ENCODE assay signal across 22 cellular contexts in genomic region chr2:160014227-160014626, GRCh38. TPM values are rescaled to one million over a fixed set of nuclear protein-coding genes. Genes with fewer than 3 reads are reported as not detected.
A peak's percentile ranks its signal among the peaks of the same experiment; 100 is the strongest.
DNase-seq lines count a peak whose midpoint lies in the region; ATAC-seq, FAIRE-seq and TF ChIP-seq lines count a peak whose summit lies in the region.
"Had no signal": no experiment of that assay in that cellular context is flagged by ENCODE, and none has a peak within 500 bp of the region (broad histone marks: within the 10 kb centered on the region; RNA-seq: fewer than 3 reads in every experiment).

No MANE protein-coding gene starts in this region.

- no peaks in the 10 kb centered on the region for H3K4me1 Mint-ChIP-seq in H9
- H3K4me1 Mint-ChIP-seq in astrocyte (ENCODE audit: low read depth, unreplicated experiment), result peaks cover 2% of the 10 kb centered on the region
- H3K4me1 Mint-ChIP-seq: CD8-positive, alpha-beta memory T cell had no signal

- H3K23me2 ChIP-seq in H9 (ENCODE audit: insufficient read length, low read depth, low read length, poor library complexity, severe bottlenecking), result no peaks in the 10 kb centered on the region

- H3K4me2 ChIP-seq in H9 (ENCODE audit: insufficient read depth, insufficient read length, low read length) (no peak overlapping the region), astrocyte (ENCODE audit: low read length) (no peak overlapping the region), Karpas-422 (ENCODE audit: low read depth, low read length, poor library complexity, severe bottlenecking) (no peak overlapping the region)

- H3K23ac ChIP-seq in H9 (ENCODE audit: insufficient read length, low read depth, low read length), result no peak overlapping the region

- H3K9ac ChIP-seq in H9 (ENCODE audit: extremely low read depth, insufficient read length, low read length) (no peak overlapping the region), astrocyte (ENCODE audit: low read length) (no peak overlapping the region), Karpas-422 (ENCODE audit: low read length) (no peak overlapping the region)
- H3K9ac ChIP-seq: GM23248 had no signal

- no peaks in the 10 kb centered on the region for H3K9me3 Mint-ChIP-seq in H9
- H3K9me3 Mint-ChIP-seq in astrocyte (ENCODE audit: unreplicated experiment), result peaks cover 4% of the 10 kb centered on the region
- no peaks in the 10 kb centered on the region for H3K9me3 Mint-ChIP-seq in activated naive CD4-positive, alpha-beta T cell treated with anti-CD3 and anti-CD28 coated beads, Interleukin-2, amount 50 U/mL, for 72 hours
- H3K9me3 Mint-ChIP-seq: CD8-positive, alpha-beta memory T cell had no signal

- no peak overlapping the region for H3K14ac ChIP-seq in H9 (ENCODE audit: insufficient read depth, low read length)

- no peak overlapping the region for H2AFZ ChIP-seq in H9 (ENCODE audit: low read length)
- no peak overlapping the region for H2AFZ ChIP-seq in astrocyte (ENCODE audit: low read depth, low read length)
- H2AFZ ChIP-seq in Karpas-422 (ENCODE audit: low read length), result no peak overlapping the region
- H2AFZ ChIP-seq: GM23248 had no signal

- no peaks in the 10 kb centered on the region for H3K4me1 ChIP-seq in H9 (ENCODE audit: insufficient read depth, low read length)
- no peaks in the 10 kb centered on the region for H3K4me1 ChIP-seq in astrocyte (ENCODE audit: insufficient read depth, low read length)
- H3K4me1 ChIP-seq in Karpas-422 (ENCODE audit: low read length), result no peaks in the 10 kb centered on the region

- no CpG with 5 or more reads among the region's 2 CpGs for WGBS in H9 (ENCODE audit: extremely low coverage, insufficient read length, low lambda C conversion rate)

- H3K27ac ChIP-seq in H9 (ENCODE audit: insufficient read length, low read depth, low read length), result no peak overlapping the region
- no peak overlapping the region for H3K27ac ChIP-seq in astrocyte (ENCODE audit: low read depth, low read length)
- H3K27ac ChIP-seq in Karpas-422 (ENCODE audit: low read length), result no peak overlapping the region
- H3K27ac ChIP-seq: GM23248 had no signal

- H2AK5ac ChIP-seq in H9 (ENCODE audit: insufficient read length, low read length), result no peak overlapping the region

- H2BK20ac ChIP-seq in H9 (ENCODE audit: low read depth, low read length, poor library complexity, severe bottlenecking), result no peak overlapping the region

- H4K5ac ChIP-seq in H9 (ENCODE audit: insufficient read length, low read depth, low read length), result no peak overlapping the region

- H3K36me3 Mint-ChIP-seq in H9 (ENCODE audit: insufficient read depth in 1 of 3, low read depth in 3 of 3), result no peaks in the 10 kb centered on the region
- peaks cover 16% of the 10 kb centered on the region for H3K36me3 Mint-ChIP-seq in astrocyte (ENCODE audit: low read depth, unreplicated experiment)
- no peaks in the 10 kb centered on the region for H3K36me3 Mint-ChIP-seq in activated naive CD4-positive, alpha-beta T cell treated with anti-CD3 and anti-CD28 coated beads, Interleukin-2, amount 50 U/mL, for 72 hours
- H3K36me3 Mint-ChIP-seq: CD8-positive, alpha-beta memory T cell had no signal

- H3K27ac Mint-ChIP-seq in H9 (no peak overlapping the region), astrocyte (ENCODE audit: unreplicated experiment) (no peak overlapping the region)
- H3K27ac Mint-ChIP-seq in activated naive CD4-positive, alpha-beta T cell treated with anti-CD3 and anti-CD28 coated beads, Interleukin-2, amount 50 U/mL, for 72 hours, result no peak overlapping the region

- H3K18ac ChIP-seq in H9 (ENCODE audit: insufficient read length, low read depth, low read length), result no peak overlapping the region

- H3K9me2 ChIP-seq in Karpas-422 (replicated peaks; ENCODE audit: insufficient read depth, low read length), result no peaks in the 10 kb centered on the region

- H2BK15ac ChIP-seq in H9 (ENCODE audit: low read depth, low read length), result no peak overlapping the region

- FAIRE-seq in astrocyte (lab: Jason Lieb, UNC), result no peak
- FAIRE-seq: GM19239 had no signal

- H3K36me3 ChIP-seq in astrocyte (ENCODE audit: insufficient read depth, low read length), result peaks cover 5% of the 10 kb centered on the region
- no peaks in the 10 kb centered on the region for H3K36me3 ChIP-seq in Karpas-422 (ENCODE audit: insufficient read depth, low read length)
- H3K36me3 ChIP-seq: MG63 had no signal

- H2BK12ac ChIP-seq in H9 (ENCODE audit: insufficient read length, low read depth, low read length), result no peak overlapping the region

- no peaks in the 10 kb centered on the region for H3K79me1 ChIP-seq in H9 (ENCODE audit: insufficient read depth, low read depth, low read length, poor library complexity, severe bottlenecking)

- H3T11ph ChIP-seq in H9 (ENCODE audit: low read length), result no peak overlapping the region

- TF ChIP-seq CTCF in AG10803 (conservative IDR thresholded peaks at IDR 0.05; ENCODE audit: low read length) (no peak), H9 (conservative IDR thresholded peaks at IDR 0.05) (peak; percentile 31; the same call in 1 of the 3 replicates), astrocyte (IDR thresholded peaks at IDR 0.05; ENCODE audit: insufficient read depth, low read depth, low read length) (peak; percentile 5), fibroblast of the aortic adventitia (IDR thresholded peaks at IDR 0.05; ENCODE audit: insufficient read depth, low read length) (no peak), GM10266 (IDR thresholded peaks at IDR 0.05; ENCODE audit: control insufficient read depth, insufficient read depth, low read depth, missing control alignments) (no peak)

- H4K20me1 ChIP-seq in H9 (ENCODE audit: control insufficient read depth, insufficient read depth, insufficient read length) (no peaks in the 10 kb centered on the region), astrocyte (ENCODE audit: insufficient read depth, low read length) (no peaks in the 10 kb centered on the region), Karpas-422 (ENCODE audit: insufficient read depth, low read depth, low read length) (no peaks in the 10 kb centered on the region)

- DNase-seq in AG10803 (ENCODE audit: low read depth) (peak; percentile 16), H9 (no peak), astrocyte (ENCODE audit: low read depth) (no peak), fibroblast of the aortic adventitia (ENCODE audit: low read depth) (peak; percentile 8), Karpas-422 (no peak), GM10266 (ENCODE audit: extremely low spot score) (no peak)
- DNase-seq in activated naive CD4-positive, alpha-beta T cell treated with anti-CD3 and anti-CD28 coated beads, Interleukin-2, amount 50 U/mL, for 72 hours (ENCODE audit: low spot score in 2 of 2), result no peak
- DNase-seq: C1 segment of cervical spinal cord; CD8-positive, alpha-beta memory T cell; DMS79 treated with DMSO at 0.1 percent for 48 hours; GM23248; MG63; NCI-H1048; NCI-H1436; NCI-H2029; NCI-H446 treated with DMSO at 0.1 percent for 48 hours; OCI-M1; SHP77 treated with DMSO at 0.1 percent for 48 hours; T-helper 1 cell had no signal

- no peak for ATAC-seq in activated naive CD4-positive, alpha-beta T cell treated with anti-CD3 and anti-CD28 coated beads, Interleukin-2, amount 50 U/mL, for 72 hours
- ATAC-seq in GM21619 (IDR thresholded peaks at IDR 0.05; ENCODE audit: unreplicated experiment), result no peak

- H3K27me3 ChIP-seq in H9 (ENCODE audit: insufficient read depth, low read length) (no peaks in the 10 kb centered on the region), astrocyte (ENCODE audit: insufficient read depth, low read length) (no peaks in the 10 kb centered on the region), Karpas-422 (ENCODE audit: low read length) (no peaks in the 10 kb centered on the region)
- H3K27me3 ChIP-seq: MG63 had no signal

- H3K4me3 Mint-ChIP-seq in H9 (no peak overlapping the region), astrocyte (ENCODE audit: unreplicated experiment) (no peak overlapping the region)
- H3K4me3 Mint-ChIP-seq: CD8-positive, alpha-beta memory T cell had no signal

- H3K79me2 ChIP-seq in H9 (ENCODE audit: insufficient read depth, low read length), result no peaks in the 10 kb centered on the region
- H3K79me2 ChIP-seq in astrocyte (ENCODE audit: insufficient read depth, low read length), result no peaks in the 10 kb centered on the region
- H3K79me2 ChIP-seq in Karpas-422 (ENCODE audit: low read length), result no peaks in the 10 kb centered on the region

- H3K56ac ChIP-seq in H9 (ENCODE audit: insufficient read length, low read depth, low read length), result no peak overlapping the region

- no peak overlapping the region for H2BK5ac ChIP-seq in H9 (ENCODE audit: insufficient read length, low read length)

- no peak overlapping the region for H4K8ac ChIP-seq in H9 (replicated peaks; ENCODE audit: insufficient read length, low read depth, low read length)

- no peaks in the 10 kb centered on the region for H3K27me3 Mint-ChIP-seq in H9 (ENCODE audit: low read depth)
- no peaks in the 10 kb centered on the region for H3K27me3 Mint-ChIP-seq in astrocyte (ENCODE audit: low read depth, unreplicated experiment)

- H3K9me3 ChIP-seq in H9 (ENCODE audit: control insufficient read depth, low read depth, low read length) (no peaks in the 10 kb centered on the region), astrocyte (ENCODE audit: insufficient read depth, low read depth, low read length) (no peaks in the 10 kb centered on the region), Karpas-422 (ENCODE audit: low read length) (no peaks in the 10 kb centered on the region)

- no peak overlapping the region for H3K4ac ChIP-seq in H9 (ENCODE audit: low read depth, low read length)

- H2BK120ac ChIP-seq in H9 (ENCODE audit: low read depth, low read length, poor library complexity, severe bottlenecking), result no peak overlapping the region

- no peak overlapping the region for H4K91ac ChIP-seq in H9 (ENCODE audit: insufficient read length, low read depth, low read length)

- H3K4me3 ChIP-seq in AG10803 (ENCODE audit: low read length), result no peak overlapping the region
- no peak overlapping the region for H3K4me3 ChIP-seq in astrocyte (ENCODE audit: insufficient read depth, low read depth, low read length)
- no peak overlapping the region for H3K4me3 ChIP-seq in fibroblast of the aortic adventitia (ENCODE audit: low read depth, low read length)
- H3K4me3 ChIP-seq in Karpas-422 (ENCODE audit: low read length), result no peak overlapping the region
- H3K4me3 ChIP-seq: GM23248, MG63 had no signal

RNA-seq across cellular contexts. Expression of gene PLA2R1, which starts 48.2 kb away (rescaled TPM):
- total RNA-seq in H9 (2021), result 0.70 and 0.83 TPM in 2 replicates
- total RNA-seq in astrocyte, result 7.1 and 10.5 TPM in 2 replicates
- total RNA-seq in fibroblast of the aortic adventitia (ENCODE audit: low replicate concordance), result 25.0 and 27.0 TPM in 2 replicates
- not detected for total RNA-seq in activated naive CD4-positive, alpha-beta T cell treated with anti-CD3 and anti-CD28 coated beads, Interleukin-2, amount 50 U/mL, for 72 hours
- not detected in 2 replicates for total RNA-seq in Karpas-422 (2014; rRNA removed; shearing (Covaris generic); ENCODE audit: low replicate concordance)
- total RNA-seq: CD8-positive, alpha-beta memory T cell; G401 had no signal

Comparison
In these comparisons a context has a peak if more than half of its experiments do, and no peak if none do; other contexts are left out.
1. DNase-seq: peak in AG10803 (single experiment) and fibroblast of the aortic adventitia (single experiment); none in H9 (single experiment), astrocyte (single experiment), activated naive CD4-positive, alpha-beta T cell treated with anti-CD3 and anti-CD28 coated beads, Interleukin-2, amount 50 U/mL, for 72 hours (0 of 2), Karpas-422 (single experiment) and GM10266 (single experiment).
2. CTCF ChIP-seq: peak in H9 (single experiment) and astrocyte (single experiment); none in AG10803 (single experiment), fibroblast of the aortic adventitia (single experiment) and GM10266 (single experiment).